ENCODE assay signal across 8 cellular contexts in genomic region chr2:128304715-128305554, GRCh38. TPM values are rescaled to one million over a fixed set of nuclear protein-coding genes. Genes with fewer than 3 reads are reported as not detected.
DNase-seq lines count a peak whose midpoint lies in the region; ATAC-seq, FAIRE-seq and TF ChIP-seq lines count a peak whose summit lies in the region.

No MANE protein-coding gene starts in this region.

- H3K27ac ChIP-seq in K562 (ENCODE audit: extremely low read depth, low read depth, low read length), result no peak overlapping the region
- H3K27ac ChIP-seq in testis, result peak overlapping the region in 1 of 2 donors; percentile 65

- intact Hi-C loops in K562 (cut with micrococcal nuclease), result loop anchor here (5.0 to 10.0 kb wide), 2 partner anchors 128 to 240 kb away; no protein-coding TSS in a partner anchor
- intact Hi-C loops in testis (cut with DNase I; ENCODE audit: low total_unique reads), result no loop called here

- peaks cover 4% of the 10 kb centered on the region for H3K9me1 ChIP-seq in K562 (ENCODE audit: control insufficient read depth, insufficient read depth, low read length)

- in situ Hi-C loops in K562 (cut with MboI), result no loop called here

- H3K4me2 ChIP-seq in K562 (ENCODE audit: insufficient read depth, low read length), result peak overlapping the region; percentile 28; the same call in 1 of the 2 replicates

- CTCF ChIA-PET in K562 (lab: Yijun Ruan, JAX; ENCODE audit: low intra/inter-chr PET ratio), result interaction anchor here (0.6 kb wide), 1 partner anchor 117 kb away, joined by 3 read pairs; no protein-coding TSS in a partner anchor

- DNase-seq in DMS79 treated with DMSO at 0.1 percent for 48 hours (lab: John Stamatoyannopoulos, UW) (peak; percentile 96), NCI-H2029 treated with DMSO at 0.1 percent for 48 hours (lab: John Stamatoyannopoulos, UW) (peak; percentile 78), K562 (ENCODE audit: extremely low read depth in 1 of 4, low spot score in 3 of 4) (peak in 2 of 4 experiments; percentile 75 to 86), kidney epithelial cell (ENCODE audit: low read depth) (peak; percentile 87), testis (peak; percentile 71), NOMO-1 treated with DMSO at 0.1 percent for 48 hours (lab: John Stamatoyannopoulos, UW; ENCODE audit: unreplicated experiment) (no peak)
- no peak for DNase-seq in stimulated activated naive CD4-positive, alpha-beta T cell treated with Interleukin-2 at 50 U/mL for 16 hours (lab: John Stamatoyannopoulos, UW)

- peak overlapping the region in 1 of 2 experiments; percentile 91; a peak in 2 of 4 replicates for H3K9ac ChIP-seq in K562 (ENCODE audit: insufficient read depth in 1 of 2, low read depth in 2 of 2, low read length in 2 of 2)

- H3K9me3 ChIP-seq in K562 (replicated peaks; ENCODE audit: control insufficient read depth, insufficient read depth, low read depth, low read length), result no peaks in the 10 kb centered on the region
- H3K9me3 ChIP-seq in testis, result no peaks in the 10 kb centered on the region

- H3K36me3 ChIP-seq in K562 (ENCODE audit: control insufficient read depth, insufficient read depth, low read length) (no peaks in the 10 kb centered on the region), kidney epithelial cell (ENCODE audit: control insufficient read depth, insufficient read depth, low read length) (no peaks in the 10 kb centered on the region), testis (ENCODE audit: low read depth, missing control alignments) (no peaks in the 10 kb centered on the region)

- H3K79me2 ChIP-seq in K562 (ENCODE audit: control insufficient read depth, insufficient read depth, low read length), result no peaks in the 10 kb centered on the region

- H3K4me3 ChIP-seq in K562, result no peak overlapping the region
- no peak overlapping the region for H3K4me3 ChIP-seq in kidney epithelial cell (ENCODE audit: low read depth, low read length)
- no peak overlapping the region for H3K4me3 ChIP-seq in testis

- POLR2A ChIA-PET in K562 (lab: Yijun Ruan, JAX), result interaction anchor here (0.6 to 1.1 kb wide), 3 partner anchors 11 to 734 kb away, joined by 3 to 6 read pairs (median 5); no protein-coding TSS in a partner anchor

- H3K4me1 ChIP-seq in K562 (replicated peaks in 1 of 2; ENCODE audit: control insufficient read depth in 2 of 2, insufficient read depth in 2 of 2, low read length in 2 of 2), result peaks cover 28 to 67% of the 10 kb centered on the region in 2 experiments
- peaks cover 81% of the 10 kb centered on the region for H3K4me1 ChIP-seq in testis

- H4K20me1 ChIP-seq in K562 (replicated peaks; ENCODE audit: control insufficient read depth, insufficient read depth, low read length), result peaks cover 34% of the 10 kb centered on the region

- H3K27me3 ChIP-seq in K562 (ENCODE audit: control insufficient read depth in 2 of 2, insufficient read depth in 2 of 2, low read length in 2 of 2), result no peaks in the 10 kb centered on the region
- no peaks in the 10 kb centered on the region for H3K27me3 ChIP-seq in kidney epithelial cell (ENCODE audit: control insufficient read depth, insufficient read depth, low read length)
- H3K27me3 ChIP-seq in testis, result no peaks in the 10 kb centered on the region

- TF ChIP-seq EP300 in K562 (IDR thresholded peaks at IDR 0.05; ENCODE audit: low read length), result no peak

- peak overlapping the region; percentile 30; the same call in 1 of the 2 replicates for H2AFZ ChIP-seq in K562 (ENCODE audit: low read depth, low read length)

- BruUV-seq in K562 (replicated peaks; lab: Mats Ljungman, UMichigan), result no TSS peak

- TF ChIP-seq POLR2A in K562 (conservative IDR thresholded peaks at IDR 0.05), result no peak
- no peak for TF ChIP-seq POLR2A in testis (IDR thresholded peaks at IDR 0.05)

- TF ChIP-seq CTCF in K562 (IDR thresholded peaks at IDR 0.05 in 2 of 3, conservative IDR thresholded peaks at IDR 0.05 in 1 of 3; ENCODE audit: insufficient read depth in 2 of 3, low read depth in 1 of 3, low read length in 3 of 3) (peak in 1 of 3 experiments; percentile 6; a peak in 1 of 6 replicates), kidney epithelial cell (IDR thresholded peaks at IDR 0.05; ENCODE audit: insufficient read depth, low read length, poor library complexity, severe bottlenecking) (no peak), testis (IDR thresholded peaks at IDR 0.05) (no peak)

- ATAC-seq in K562 (peak; percentile 73), HG02970 (IDR thresholded peaks at IDR 0.05; ENCODE audit: low FRiP score, unreplicated experiment) (no peak)

- TF ChIP-seq RAD21 in K562 (CRISPR knock-in tag; conservative IDR thresholded peaks at IDR 0.05 in 1 of 2, IDR thresholded peaks at IDR 0.05 in 1 of 2), result no peak

- 18% methylated on average over 9 of the region's 11 CpGs for WGBS in K562 (ENCODE audit: insufficient coverage, low coverage, missing lambda C conversion rate)
- WGBS in testis, 2 donors, result 42 to 68% methylated on average over 8 to 11 of the region's 11 CpGs

- FAIRE-seq in K562 (lab: Jason Lieb, UNC), result peak; percentile 89

TF ChIP-seq in K562, 482 proteins besides CTCF, POLR2A, EP300 and RAD21 (continues in another document):
- TF ChIP-seq C11orf30 (IDR thresholded peaks at IDR 0.05; ENCODE audit: low read depth) (no peak), STAT5A (IDR thresholded peaks at IDR 0.05; ENCODE audit: borderline replicate concordance, low read length) (peak; percentile 37; the same call in 1 of the 2 replicates), BCOR (IDR thresholded peaks at IDR 0.05) (no peak), JUND (IDR thresholded peaks at IDR 0.05; ENCODE audit: borderline replicate concordance, low read depth, low read length) (peak; percentile 45; the same call in 1 of the 2 replicates), JUND (tag; IDR thresholded peaks at IDR 0.05; ENCODE audit: borderline replicate concordance, low read depth, low read length) (peak; percentile 61; the same call in 1 of the 3 replicates), NFIC (IDR thresholded peaks at IDR 0.05) (peak; percentile 92), POLR2AphosphoS2 (IDR thresholded peaks at IDR 0.05; ENCODE audit: low read length) (no peak), ZFX (CRISPR knock-in tag; IDR thresholded peaks at IDR 0.05) (peak; percentile 56), ZNF263 (CRISPR knock-in tag; IDR thresholded peaks at IDR 0.05; ENCODE audit: borderline replicate concordance) (peak; percentile 55), IRF9 (tag; IDR thresholded peaks at IDR 0.05) (no peak), NRF1 (conservative IDR thresholded peaks at IDR 0.05 in 1 of 2, IDR thresholded peaks at IDR 0.05 in 1 of 2) (peak; percentile 28 to 53; a peak in 2 of 4 replicates), MAZ (CRISPR knock-in tag; conservative IDR thresholded peaks at IDR 0.05 in 1 of 2, IDR thresholded peaks at IDR 0.05 in 1 of 2) (peak in 1 of 2 experiments; percentile 53; a peak in 1 of 4 replicates), ATF7 (IDR thresholded peaks at IDR 0.05) (peak; percentile 65), PKNOX1 (IDR thresholded peaks at IDR 0.05) (0 out of 2 replicates have a peak, but pooled peaks have one; percentile 19), PHF8 (IDR thresholded peaks at IDR 0.05; ENCODE audit: borderline replicate concordance, low read length) (peak; percentile 20; the same call in 1 of the 2 replicates), POLR2H (tag; IDR thresholded peaks at IDR 0.05; ENCODE audit: low read depth) (no peak), MEIS2 (IDR thresholded peaks at IDR 0.05; ENCODE audit: partially characterized antibody) (peak; percentile 76), RBBP5 (IDR thresholded peaks at IDR 0.05; ENCODE audit: borderline replicate concordance, insufficient read depth, low read length, poor library complexity, severe bottlenecking) (peak; percentile 26), L3MBTL2 (IDR thresholded peaks at IDR 0.05) (peak; percentile 45; the same call in 1 of the 2 replicates)

RNA-seq across cellular contexts. Expression of gene HS6ST1, which starts 13.7 kb away (rescaled TPM):
- total RNA-seq in K562 (2011; cell fraction: chromatin; rRNA removed; ENCODE audit: low replicate concordance), result 7.0 and 16.3 TPM in 2 replicates
- total RNA-seq in K562 (2011; cell fraction: nucleolus; rRNA removed), result 9.8 and 10.7 TPM in 2 replicates
- 6.6 and 7.6 TPM in 2 replicates for total RNA-seq in K562 (2011; cell fraction: nucleoplasm; rRNA removed)
- total RNA-seq in K562 (2014; rRNA removed), result 5.9 and 12.1 TPM in 2 replicates
- 1.6 and 2.0 TPM in 2 replicates for total RNA-seq in K562 (2014; rRNA removed; fragmentation: Illumina TruSeq; extraction: Trizol)
- total RNA-seq in K562 (2015; rRNA removed; fragmentation: Illumina TruSeq; extraction: Trizol), result 6.7 and 7.1 TPM in 2 replicates
- total RNA-seq in K562 (2021), result 7.3 and 7.4 TPM in 2 replicates
- polyA plus RNA-seq in K562 (2011; rRNA removed), result 1.6 and 1.8 TPM in 2 replicates
- polyA plus RNA-seq in K562 (2011; cell fraction: cytosol; rRNA removed), result 2.4 and 6.4 TPM in 2 replicates
- 1.7 and 4.2 TPM in 2 replicates for polyA plus RNA-seq in K562 (2011; cell fraction: nucleus; rRNA removed)
- 7.4 and 9.3 TPM in 2 replicates for polyA plus RNA-seq in K562 (2012)
- 3.8 and 4.2 TPM in 2 replicates for polyA plus RNA-seq in K562 (2014; fragmentation: Illumina TruSeq; extraction: Trizol)
- polyA plus RNA-seq in K562 (2014; fragmentation: Nextera tagmentation; extraction: Ambion mirVana), result under 1 TPM; 0.06 to 0.08 TPM
- 4.0 and 4.5 TPM in 2 replicates for polyA plus RNA-seq in K562 (2014; rRNA removed)
- polyA minus RNA-seq in K562 (2011; rRNA and poly(A)+ RNA removed), result 1.8 and 3.2 TPM in 2 replicates
- polyA minus RNA-seq in K562 (2011; cell fraction: cytosol; rRNA and poly(A)+ RNA removed), result 4.0 and 4.2 TPM in 2 replicates
- polyA minus RNA-seq in K562 (2011; cell fraction: nucleus; rRNA and poly(A)+ RNA removed), result 7.3 and 11.7 TPM in 2 replicates
- total RNA-seq in kidney epithelial cell, result 32.7 and 34.4 TPM in 2 replicates
- 100 to 1,000 TPM; 143 to 203 TPM for total RNA-seq in testis
- 58.7 TPM for polyA plus RNA-seq in testis (ENCODE audit: insufficient read depth, low read depth, low replicate concordance)

Comparison
In these comparisons a context has a peak if more than half of its experiments do, and no peak if none do; other contexts are left out.
1. DNase-seq: peak in DMS79 treated with DMSO at 0.1 percent for 48 hours (single experiment), NCI-H2029 treated with DMSO at 0.1 percent for 48 hours (single experiment), kidney epithelial cell (single experiment) and testis (single experiment); none in stimulated activated naive CD4-positive, alpha-beta T cell treated with Interleukin-2 at 50 U/mL for 16 hours (single experiment) and NOMO-1 treated with DMSO at 0.1 percent for 48 hours (single experiment).